Comparison of ENCODE assay signal across 10 cellular contexts in genomic region chr20:50221501-50222323, GRCh38. TPM values are rescaled to one million over a fixed set of nuclear protein-coding genes. Genes with fewer than 3 reads are reported as not detected.
A peak's percentile ranks its signal among the peaks of the same experiment; 100 is the strongest.
DNase-seq lines count a peak whose midpoint lies in the region; ATAC-seq, FAIRE-seq and TF ChIP-seq lines count a peak whose summit lies in the region.
"Had no signal": no experiment of that assay in that cellular context is flagged by ENCODE, and none has a peak within 500 bp of the region (broad histone marks: within the 10 kb centered on the region; RNA-seq: fewer than 3 reads in every experiment).

No MANE protein-coding gene starts in this region.

- in situ Hi-C loops in brain microvascular endothelial cell (cut with HindIII; ENCODE audit: low pct_ligation_motif_present, low sequenced_read_pairs), result no loop called here

- H3K4me3 ChIP-seq in skin epidermis, result no peak overlapping the region
- H3K4me3 ChIP-seq in brain microvascular endothelial cell (ENCODE audit: low read depth, low read length), result no peak overlapping the region
- H3K4me3 ChIP-seq: psoas muscle had no signal

- H3K27me3 ChIP-seq in brain microvascular endothelial cell (replicated peaks), result no peaks in the 10 kb centered on the region

- peak; percentile 46 to 48 for ATAC-seq in left cardiac atrium

- H3K27ac ChIP-seq in skin epidermis (peak overlapping the region in 16 of 21 experiments; percentile 39 to 82 (median 70)), brain microvascular endothelial cell (no peak overlapping the region)
- H3K27ac ChIP-seq: psoas muscle had no signal

- TF ChIP-seq CTCF in brain microvascular endothelial cell (IDR thresholded peaks at IDR 0.05; ENCODE audit: low read depth, low read length, missing control alignments), result no peak

- FAIRE-seq in H54 (lab: Jason Lieb, UNC), result no peak

- intact Hi-C loops in left cardiac atrium (cut with DNase I), result no loop called here

- no peak for TF ChIP-seq POLR2A in H54 (IDR thresholded peaks at IDR 0.05; ENCODE audit: low read depth, low read length)

- DNase-seq in H54 (ENCODE audit: insufficient read length, low spot score), result peak; percentile 93
- DNase-seq in T1000 (lab: John Stamatoyannopoulos, UW), result peak; percentile 51
- no peak for DNase-seq in left cardiac atrium
- DNase-seq in iPS-NIHi11 (ENCODE audit: low spot score), result no peak
- DNase-seq in stimulated activated CD4-positive, alpha-beta T cell treated with anti-CD3 and anti-CD28 coated beads, Interleukin-2, amount 100 ng/mL, for 48 hours, result no peak
- DNase-seq in activated naive CD4-positive, alpha-beta T cell treated with Interleukin-2 at 50 U/mL for 16 hours, result no peak
- DNase-seq in brain microvascular endothelial cell, result no peak
- DNase-seq: psoas muscle; stimulated activated CD8-positive, alpha-beta memory T cell treated with anti-CD3 and anti-CD28 coated beads, Interleukin-4, amount 100 ng/mL, for 48 hours had no signal

- no peaks in the 10 kb centered on the region for H3K36me3 ChIP-seq in brain microvascular endothelial cell (replicated peaks)

RNA-seq across cellular contexts. Expression of gene CEBPB, which starts 31.1 kb away (rescaled TPM):
- 100 to 1,000 TPM in 1 of 2 donors, 10 to 100 TPM in 1; 73.2 to 111 TPM for total RNA-seq in left cardiac atrium

Comparison
In these comparisons a context has a peak if more than half of its experiments do, and no peak if none do; other contexts are left out.
1. DNase-seq: peak in H54 (single experiment) and T1000 (single experiment); none in left cardiac atrium (single experiment), iPS-NIHi11 (single experiment), stimulated activated CD4-positive, alpha-beta T cell treated with anti-CD3 and anti-CD28 coated beads, Interleukin-2, amount 100 ng/mL, for 48 hours (0 of 2), activated naive CD4-positive, alpha-beta T cell treated with Interleukin-2 at 50 U/mL for 16 hours (single experiment) and brain microvascular endothelial cell (single experiment).